In genomic region chr9:132239999-132240859, GRCh38 we compare ENCODE assay signal across 1 cellular context.
TF ChIP-seq lines count a peak whose summit lies in the region.

No MANE protein-coding gene starts in this region.

TF ChIP-seq in GM23338, 12 proteins besides CTCF, POLR2A, EP300 and RAD21 (continued from another document):
- no peak for TF ChIP-seq ZNF462 (CRISPR knock-in tag; IDR thresholded peaks at IDR 0.05)
